In genomic region chr2:63827749-63828148, GRCh38 we compare ENCODE assay signal across 10 cellular contexts. TPM values are rescaled to one million over a fixed set of nuclear protein-coding genes. Genes with fewer than 3 reads are reported as not detected.
A peak's percentile ranks its signal among the peaks of the same experiment; 100 is the strongest.
DNase-seq lines count a peak whose midpoint lies in the region; ATAC-seq and TF ChIP-seq lines count a peak whose summit lies in the region.
"Had no signal": no experiment of that assay in that cellular context is flagged by ENCODE, and none has a peak within 500 bp of the region (broad histone marks: within the 10 kb centered on the region; RNA-seq: fewer than 3 reads in every experiment).

No MANE protein-coding gene starts in this region.

- no peaks in the 10 kb centered on the region for H3K9me3 Mint-ChIP-seq in stimulated activated naive B cell treated with anti-CD40 and anti-IgM and Interleukin-4, amounts not matched to agents 10 μg/mL and 1 μg/mL and 100 μg/mL, for 72 hours

- H3K9ac ChIP-seq in GM23248: no peak overlapping the region

- no peak overlapping the region for H2AFZ ChIP-seq in GM23248

- in situ Hi-C loops in GM23248 (cut with MboI): no loop called here

- no peak overlapping the region for H3K27ac Mint-ChIP-seq in stimulated activated naive B cell treated with anti-CD40 and anti-IgM and Interleukin-4, amounts not matched to agents 10 μg/mL and 1 μg/mL and 100 μg/mL, for 72 hours

- no peak for TF ChIP-seq CTCF in RWPE2 (IDR thresholded peaks at IDR 0.05; ENCODE audit: poor library complexity, severe bottlenecking)
- no peak for TF ChIP-seq CTCF in GM10248 (IDR thresholded peaks at IDR 0.05; ENCODE audit: control extremely low read depth, extremely low read depth, low read depth, missing control alignments)

- H3K27me3 ChIP-seq in GM23248 (replicated peaks; ENCODE audit: insufficient read depth) (no peaks in the 10 kb centered on the region), RWPE2 (ENCODE audit: insufficient read depth, poor library complexity, severe bottlenecking) (no peaks in the 10 kb centered on the region)

- peak overlapping the region; percentile 40 for H3K4me2 ChIP-seq in GM23248 (ENCODE audit: unreplicated experiment)

- peak overlapping the region; percentile 20; the same call in 1 of the 2 replicates for H3K27ac ChIP-seq in GM23248
- peak overlapping the region; percentile 28 for H3K27ac ChIP-seq in RWPE2 (ENCODE audit: poor library complexity, severe bottlenecking)

- H3K36me3 ChIP-seq in GM23248 (ENCODE audit: low read depth): no peaks in the 10 kb centered on the region
- no peaks in the 10 kb centered on the region for H3K36me3 ChIP-seq in RWPE2 (ENCODE audit: low read depth)

- DNase-seq in GM23248: peak; percentile 75
- no peak for DNase-seq in RWPE2 (ENCODE audit: low spot score)
- DNase-seq in fibroblast of peridontal ligament (ENCODE audit: extremely low read depth): peak; percentile 85
- DNase-seq in renal cortical epithelial cell (ENCODE audit: low read depth): peak; percentile 80
- no peak for DNase-seq in stimulated activated naive B cell treated with anti-CD40 and anti-IgM and Interleukin-4, amounts not matched to agents 10 μg/mL and 1 μg/mL and 100 μg/mL, for 72 hours
- DNase-seq in stimulated activated naive CD8-positive, alpha-beta T cell treated with anti-CD3 and anti-CD28 coated beads, Interleukin-15, Interleukin-2, amounts not matched to agents 100 U/mL and 50 U/mL, for 24 hours: no peak
- no peak for DNase-seq in GM10248 (ENCODE audit: extremely low spot score)
- DNase-seq: dermis blood vessel endothelial cell, NCI-H2029 had no signal

- no peaks in the 10 kb centered on the region for H3K36me3 Mint-ChIP-seq in stimulated activated naive B cell treated with anti-CD40 and anti-IgM and Interleukin-4, amounts not matched to agents 10 μg/mL and 1 μg/mL and 100 μg/mL, for 72 hours

- peak; percentile 90 for ATAC-seq in RWPE2 (ENCODE audit: low read depth)
- no peak for ATAC-seq in stimulated activated naive B cell treated with anti-CD40 and anti-IgM and Interleukin-4, amounts not matched to agents 10 μg/mL and 1 μg/mL and 100 μg/mL, for 72 hours (replicated peaks)
- no peak for ATAC-seq in HG03097 (IDR thresholded peaks at IDR 0.05; ENCODE audit: low FRiP score, unreplicated experiment)
- ATAC-seq in stimulated activated naive CD8-positive, alpha-beta T cell treated with anti-CD3 and anti-CD28 coated beads, Interleukin-15, Interleukin-2, amounts not matched to agents 100 U/mL and 50 U/mL, for 24 hours: no peak

- H3K27me3 Mint-ChIP-seq in stimulated activated naive B cell treated with anti-CD40 and anti-IgM and Interleukin-4, amounts not matched to agents 10 μg/mL and 1 μg/mL and 100 μg/mL, for 72 hours: peaks cover 0 to 6% of the 10 kb centered on the region in 2 donors

- CTCF ChIA-PET in GM10248 (lab: Yijun Ruan, JAX): interaction anchor here (0.9 to 1.3 kb wide), 3 partner anchors 11 to 774 kb away, joined by 3 to 4 read pairs (median 3); no protein-coding TSS in a partner anchor

- no peaks in the 10 kb centered on the region for H3K9me2 ChIP-seq in GM23248 (ENCODE audit: insufficient read depth)

- peak overlapping the region; percentile 12 for H3K4me3 ChIP-seq in GM23248
- H3K4me3 ChIP-seq in RWPE2 (ENCODE audit: severe bottlenecking): no peak overlapping the region

- H3K9me3 ChIP-seq in GM23248 (ENCODE audit: low read depth): no peaks in the 10 kb centered on the region
- no peaks in the 10 kb centered on the region for H3K9me3 ChIP-seq in RWPE2 (ENCODE audit: severe bottlenecking)

- no peaks in the 10 kb centered on the region for H4K20me1 ChIP-seq in GM23248 (ENCODE audit: insufficient read depth)

- H3K4me1 Mint-ChIP-seq in stimulated activated naive B cell treated with anti-CD40 and anti-IgM and Interleukin-4, amounts not matched to agents 10 μg/mL and 1 μg/mL and 100 μg/mL, for 72 hours: no peaks in the 10 kb centered on the region

- POLR2A ChIA-PET in GM10248 (lab: Yijun Ruan, JAX): no interaction called here

- no peak overlapping the region for H3K4me3 Mint-ChIP-seq in stimulated activated naive B cell treated with anti-CD40 and anti-IgM and Interleukin-4, amounts not matched to agents 10 μg/mL and 1 μg/mL and 100 μg/mL, for 72 hours

- no peaks in the 10 kb centered on the region for H3K79me2 ChIP-seq in GM23248 (ENCODE audit: insufficient read depth)

- peaks cover 16% of the 10 kb centered on the region; the same call in 1 of the 2 replicates for H3F3A ChIP-seq in GM23248 (ENCODE audit: insufficient read depth)

- H3K4me1 ChIP-seq in GM23248 (ENCODE audit: insufficient read depth): peaks cover 19% of the 10 kb centered on the region
- H3K4me1 ChIP-seq in RWPE2 (ENCODE audit: insufficient read depth, poor library complexity, severe bottlenecking): peaks cover 13% of the 10 kb centered on the region

RNA-seq across cellular contexts. Expression of gene UGP2, which starts 13.9 kb away (rescaled TPM):
- total RNA-seq in GM23248 (2014; rRNA removed; shearing (Covaris generic)): 151 and 168 TPM in 2 replicates
- 180 TPM in 2 replicates for polyA plus RNA-seq in GM23248 (2016; fragmentation: Nextera tagmentation; extraction: Ambion mirVana)
- 171 and 236 TPM in 2 replicates for total RNA-seq in renal cortical epithelial cell

Comparison
In these comparisons a context has a peak if more than half of its experiments do, and no peak if none do; other contexts are left out.
1. DNase-seq: peak in GM23248 (single experiment), fibroblast of peridontal ligament (single experiment) and renal cortical epithelial cell (single experiment); none in RWPE2 (single experiment), stimulated activated naive B cell treated with anti-CD40 and anti-IgM and Interleukin-4, amounts not matched to agents 10 μg/mL and 1 μg/mL and 100 μg/mL, for 72 hours (single experiment), stimulated activated naive CD8-positive, alpha-beta T cell treated with anti-CD3 and anti-CD28 coated beads, Interleukin-15, Interleukin-2, amounts not matched to agents 100 U/mL and 50 U/mL, for 24 hours (single experiment) and GM10248 (single experiment).